Comparison of ENCODE assay signal across 8 cellular contexts in the genomic region with DNA sequence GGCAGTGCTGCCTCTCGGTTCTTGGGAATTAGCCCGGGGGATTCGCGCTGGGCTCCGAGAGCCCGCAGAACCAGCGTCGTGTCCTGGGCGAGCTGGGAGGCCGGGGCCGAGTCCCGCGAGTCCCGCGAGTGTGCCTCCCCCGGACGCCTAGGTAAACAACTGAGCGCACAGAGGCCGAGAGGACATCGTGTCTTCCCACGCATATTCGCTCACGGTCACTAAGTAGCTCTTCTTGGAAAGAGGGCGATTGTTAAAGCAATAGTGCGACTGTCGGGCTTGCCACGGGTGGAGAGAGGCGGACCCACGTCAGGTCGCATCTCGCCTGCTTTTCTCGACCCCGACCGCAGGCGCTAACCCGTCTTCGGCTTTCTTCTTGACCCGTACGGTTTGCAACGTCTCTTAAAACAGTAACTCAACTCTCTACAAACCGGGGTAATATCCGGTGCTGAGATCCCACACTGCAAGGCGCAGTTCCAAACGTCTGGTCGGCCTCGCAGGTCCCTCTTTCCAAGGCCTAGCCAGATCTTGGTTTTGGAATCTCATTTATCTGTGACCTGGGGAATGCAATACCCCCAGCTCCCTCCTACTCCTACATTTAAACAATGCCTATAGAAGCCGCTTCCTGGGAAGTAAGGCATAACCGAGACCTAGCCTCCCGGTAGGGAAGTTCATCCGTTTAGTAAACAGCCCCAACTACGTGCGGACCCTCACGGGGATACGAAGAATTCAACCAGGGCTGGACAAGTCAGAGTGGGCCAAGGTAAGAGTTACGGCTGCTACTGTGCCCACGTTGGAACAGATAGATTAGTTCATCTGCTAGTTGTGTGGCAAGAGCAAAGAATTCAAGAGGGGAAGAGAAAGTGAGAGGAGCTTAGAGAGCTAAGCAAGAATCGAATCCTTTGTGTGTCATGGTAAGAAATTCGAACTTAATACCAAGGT. TPM values are rescaled to one million over a fixed set of nuclear protein-coding genes. Genes with fewer than 3 reads are reported as not detected.
DNase-seq lines count a peak whose midpoint lies in the region; ATAC-seq, FAIRE-seq and TF ChIP-seq lines count a peak whose summit lies in the region.

No MANE protein-coding gene starts in this region.

- H3K27me3 Mint-ChIP-seq in activated T-cell treated with anti-CD3 and anti-CD28 coated beads, Interleukin-2, amount 50 U/mL, for 24 hours, result no peaks in the 10 kb centered on the region
- H3K27me3 Mint-ChIP-seq in naive thymus-derived CD4-positive, alpha-beta T cell, result peaks cover 0 to 5% (median 0%) of the 10 kb centered on the region in 5 donors

- H3K9me3 ChIP-seq in HAP-1 (no peaks in the 10 kb centered on the region), upper lobe of left lung (no peaks in the 10 kb centered on the region)
- H3K9me3 ChIP-seq in naive thymus-derived CD4-positive, alpha-beta T cell (ENCODE audit: control insufficient read depth in 2 of 3, low read length in 3 of 3), result no peaks in the 10 kb centered on the region

- peak overlapping the region; percentile 74 for H3K27ac ChIP-seq in naive thymus-derived CD4-positive, alpha-beta T cell (ENCODE audit: low read depth, low read length)
- H3K27ac ChIP-seq in upper lobe of left lung, result peak overlapping the region; percentile 94 to 99 (median 98)

- peak overlapping the region; percentile 64 for H3K4me3 ChIP-seq in HAP-1
- peak overlapping the region; percentile 94 for H3K4me3 ChIP-seq in fibroblast of pulmonary artery (replicated peaks; ENCODE audit: low read depth, low read length)
- H3K4me3 ChIP-seq in naive thymus-derived CD4-positive, alpha-beta T cell (ENCODE audit: low read length), result peak overlapping the region; percentile 76
- H3K4me3 ChIP-seq in upper lobe of left lung, result peak overlapping the region; percentile 66 to 93 (median 71)

- peak; percentile 77 for FAIRE-seq in GM12892 (lab: Jason Lieb, UNC)

- no peaks in the 10 kb centered on the region for H3K27me3 ChIP-seq in HAP-1 (ENCODE audit: low read depth)
- H3K27me3 ChIP-seq in naive thymus-derived CD4-positive, alpha-beta T cell (ENCODE audit: control insufficient read depth in 2 of 2, insufficient read depth in 2 of 2, low read length in 2 of 2), result no peaks in the 10 kb centered on the region
- H3K27me3 ChIP-seq in upper lobe of left lung, result no peaks in the 10 kb centered on the region

- H3K9me3 Mint-ChIP-seq in activated T-cell treated with anti-CD3 and anti-CD28 coated beads, Interleukin-2, amount 50 U/mL, for 24 hours, result no peaks in the 10 kb centered on the region
- H3K9me3 Mint-ChIP-seq in naive thymus-derived CD4-positive, alpha-beta T cell, result peaks cover 0 to 2% (median 0%) of the 10 kb centered on the region in 11 donors

- ATAC-seq in naive thymus-derived CD4-positive, alpha-beta T cell, result peak; percentile 21
- peak; percentile 61 to 68 for ATAC-seq in upper lobe of left lung (ENCODE audit: low FRiP score in 2 of 2)

- peaks cover 47% of the 10 kb centered on the region for H3K36me3 Mint-ChIP-seq in activated T-cell treated with anti-CD3 and anti-CD28 coated beads, Interleukin-2, amount 50 U/mL, for 24 hours (ENCODE audit: low read depth)
- H3K36me3 Mint-ChIP-seq in naive thymus-derived CD4-positive, alpha-beta T cell, result peaks cover 0 to 20% (median 0%) of the 10 kb centered on the region in 5 donors

- no peak for TF ChIP-seq EP300 in upper lobe of left lung (IDR thresholded peaks at IDR 0.05)

- CTCF ChIA-PET in naive thymus-derived CD4-positive, alpha-beta T cell (lab: Charles Lee), result interaction anchor here (0.6 to 1.5 kb wide), 9 partner anchors 11 to 550 kb away, joined by 3 to 6 read pairs (median 3); a partner anchor contains a TSS

- H3K36me3 ChIP-seq in HAP-1 (replicated peaks) (no peaks in the 10 kb centered on the region), upper lobe of left lung (peaks cover 0 to 5% (median 0%) of the 10 kb centered on the region in 4 donors)
- H3K36me3 ChIP-seq in naive thymus-derived CD4-positive, alpha-beta T cell (ENCODE audit: control insufficient read depth in 2 of 3, insufficient read depth in 3 of 3, low read length in 3 of 3), result no peaks in the 10 kb centered on the region

- POLR2A ChIA-PET in naive thymus-derived CD4-positive, alpha-beta T cell (lab: Charles Lee), result interaction anchor here (0.6 to 2.7 kb wide), 9 partner anchors 12 to 731 kb away, joined by 3 to 15 read pairs (median 5); a partner anchor contains a TSS

- H3K4me1 ChIP-seq in HAP-1, result peaks cover 3% of the 10 kb centered on the region
- peaks cover 5% of the 10 kb centered on the region in 2 donors for H3K4me1 ChIP-seq in naive thymus-derived CD4-positive, alpha-beta T cell (ENCODE audit: control insufficient read depth in 2 of 2, insufficient read depth in 2 of 2, low read length in 2 of 2)
- peaks cover 12 to 54% (median 25%) of the 10 kb centered on the region in 4 donors for H3K4me1 ChIP-seq in upper lobe of left lung

- peak overlapping the region; percentile 98 for H3K27ac Mint-ChIP-seq in activated T-cell treated with anti-CD3 and anti-CD28 coated beads, Interleukin-2, amount 50 U/mL, for 24 hours
- H3K27ac Mint-ChIP-seq in naive thymus-derived CD4-positive, alpha-beta T cell, result peak overlapping the region; percentile 74 to 98 (median 82)

- TF ChIP-seq CTCF in fibroblast of pulmonary artery (IDR thresholded peaks at IDR 0.05; ENCODE audit: low read length, missing control alignments) (no peak), upper lobe of left lung (IDR thresholded peaks at IDR 0.05) (no peak)

- in situ Hi-C loops in HAP-1 (cut with MboI; ENCODE audit: low sequenced_read_pairs), result loop anchor here (5.0 kb wide), 1 partner anchor 520 kb away; a partner anchor contains a TSS

- DNase-seq in GM12892 (ENCODE audit: insufficient read length) (peak; percentile 30), HAP-1 (ENCODE audit: low spot score in 2 of 2) (peak; percentile 41 to 68), M059J (ENCODE audit: low read depth) (peak; percentile 73), fibroblast of pulmonary artery (ENCODE audit: low read depth) (peak; percentile 75), upper lobe of left lung (peak in 1 of 2 donors; percentile 44), cortex of kidney (lab: John Stamatoyannopoulos, UW) (no peak)
- peak; percentile 64 for DNase-seq in activated T-cell treated with anti-CD3 and anti-CD28 coated beads, Interleukin-2, amount 50 U/mL, for 24 hours
- DNase-seq in naive thymus-derived CD4-positive, alpha-beta T cell, result peak in 6 of 9 donors; percentile 3 to 35 (median 24)

- no peak for TF ChIP-seq POLR2A in GM12892 (IDR thresholded peaks at IDR 0.05; ENCODE audit: low read depth, low read length)
- peak in 1 of 4 donors; percentile 43 for TF ChIP-seq POLR2A in upper lobe of left lung (IDR thresholded peaks at IDR 0.05)

- WGBS in upper lobe of left lung, 2 donors, result 12 to 13% methylated on average over 36 to 57 of the region's 58 CpGs

- H3K4me3 Mint-ChIP-seq in activated T-cell treated with anti-CD3 and anti-CD28 coated beads, Interleukin-2, amount 50 U/mL, for 24 hours, result peak overlapping the region; percentile 95
- H3K4me3 Mint-ChIP-seq in naive thymus-derived CD4-positive, alpha-beta T cell, result peak overlapping the region; percentile 85 to 98 (median 93)

- peaks cover 52% of the 10 kb centered on the region for H3K4me1 Mint-ChIP-seq in activated T-cell treated with anti-CD3 and anti-CD28 coated beads, Interleukin-2, amount 50 U/mL, for 24 hours (ENCODE audit: low read depth)
- peaks cover 8 to 52% (median 26%) of the 10 kb centered on the region in 7 donors for H3K4me1 Mint-ChIP-seq in naive thymus-derived CD4-positive, alpha-beta T cell

- intact Hi-C loops in naive thymus-derived CD4-positive, alpha-beta T cell (cut with micrococcal nuclease), result loop anchor here (5.0 to 10.0 kb wide), 5 partner anchors 90 to 1348 kb away; a partner anchor contains a TSS

RNA-seq across cellular contexts. Expression of a gene that starts 0.7 kb away (rescaled TPM):
- 0.51 TPM for polyA plus RNA-seq in GM12892 (2012; ENCODE audit: missing spikeins)
- 65.4 and 101 TPM in 2 replicates for total RNA-seq in M059J (2014; rRNA removed; shearing (Covaris generic))
- 10 to 100 TPM in 2 of 5 experiments, 1 to 10 TPM in 3; 1.1 to 25.1 (median 4.6) TPM for total RNA-seq in naive thymus-derived CD4-positive, alpha-beta T cell
- polyA plus RNA-seq in naive thymus-derived CD4-positive, alpha-beta T cell, result under 1 TPM; 0.20 to 0.29 TPM
- total RNA-seq in upper lobe of left lung, result 10 to 100 TPM in 5 of 6 donors, 1 to 10 TPM in 1; 5.2 to 31.2 (median 14.0) TPM

RNA-seq across cellular contexts. Expression of a gene that starts 52.2 kb away (rescaled TPM):
- 1,144 TPM for polyA plus RNA-seq in GM12892 (2012; ENCODE audit: missing spikeins)
- total RNA-seq in M059J (2014; rRNA removed; shearing (Covaris generic)), result 185 and 260 TPM in 2 replicates
- total RNA-seq in naive thymus-derived CD4-positive, alpha-beta T cell, result 100 to 1,000 TPM; 510 to 862 (median 625) TPM
- 100 to 1,000 TPM; 172 to 199 TPM for polyA plus RNA-seq in naive thymus-derived CD4-positive, alpha-beta T cell
- total RNA-seq in upper lobe of left lung, result 100 to 1,000 TPM; 245 to 595 (median 329) TPM
